9 cellular contexts compared by ENCODE assay signal in genomic region chr18:54209471-54210180, GRCh38. TPM values are rescaled to one million over a fixed set of nuclear protein-coding genes. Genes with fewer than 3 reads are reported as not detected.
DNase-seq lines count a peak whose midpoint lies in the region; ATAC-seq and TF ChIP-seq lines count a peak whose summit lies in the region.
"Had no signal": no experiment of that assay in that cellular context is flagged by ENCODE, and none has a peak within 500 bp of the region (broad histone marks: within the 10 kb centered on the region; RNA-seq: fewer than 3 reads in every experiment).

No MANE protein-coding gene starts in this region.

- no peaks in the 10 kb centered on the region for H3K27me3 ChIP-seq in PC-3 (ENCODE audit: low read length)

- no peak overlapping the region for H2AFZ ChIP-seq in PC-3 (ENCODE audit: low read length)

- TF ChIP-seq CTCF in PC-3 (conservative IDR thresholded peaks at IDR 0.05; ENCODE audit: low read depth, low read length) = no peak
- TF ChIP-seq CTCF in nephron progenitor cell (IDR thresholded peaks at IDR 0.05) = no peak
- TF ChIP-seq CTCF in Calu3 (IDR thresholded peaks at IDR 0.05; ENCODE audit: unreplicated experiment) = no peak

- peak; percentile 31 for DNase-seq in NCI-H82 (lab: John Stamatoyannopoulos, UW)
- no peak for DNase-seq in NCI-H82 treated with DMSO at 0.1 percent for 48 hours (lab: John Stamatoyannopoulos, UW; ENCODE audit: unreplicated experiment)
- DNase-seq in PC-3 = no peak
- DNase-seq in nephron progenitor cell = no peak
- no peak for DNase-seq in DMS53 treated with DMSO at 0.1 percent for 48 hours (lab: John Stamatoyannopoulos, UW; ENCODE audit: unreplicated experiment)
- DNase-seq in Calu3 = no peak
- no peak for DNase-seq in NAMALWA (ENCODE audit: low spot score)

- no peak overlapping the region for H3K4me3 ChIP-seq in PC-3 (ENCODE audit: low read length)

- POLR2A ChIA-PET in PC-3 (lab: Charles Lee; ENCODE audit: unreplicated experiment) = no interaction called here

- H3K27ac ChIP-seq in PC-3 (ENCODE audit: low read length) = 0 out of 2 replicates have a peak overlapping the region, but pooled peaks have one; percentile 2

- H3K4me1 Mint-ChIP-seq in nephron progenitor cell = peaks cover 36% of the 10 kb centered on the region
- peaks cover 42% of the 10 kb centered on the region for H3K4me1 Mint-ChIP-seq in Calu3 (ENCODE audit: low read depth, unreplicated experiment)

- H3K4me3 Mint-ChIP-seq in nephron progenitor cell (no peak overlapping the region), Calu3 (ENCODE audit: low read depth, unreplicated experiment) (no peak overlapping the region)
- H3K4me3 Mint-ChIP-seq: neural crest cell had no signal

- H3K36me3 Mint-ChIP-seq in nephron progenitor cell (ENCODE audit: low read depth) (peaks cover 52% of the 10 kb centered on the region), Calu3 (ENCODE audit: insufficient read depth, unreplicated experiment) (no peaks in the 10 kb centered on the region)

- H3K36me3 ChIP-seq in PC-3 (ENCODE audit: low read depth, low read length) = peaks cover 4% of the 10 kb centered on the region; the same call in 1 of the 2 replicates

- H3F3A ChIP-seq in PC-3 (ENCODE audit: low read length, unreplicated experiment) = no peaks in the 10 kb centered on the region

- H3K79me2 ChIP-seq in PC-3 (ENCODE audit: low read length) = peaks cover 97% of the 10 kb centered on the region

- CTCF ChIA-PET in PC-3 (lab: Charles Lee) = no interaction called here
- CTCF ChIA-PET in Calu3 (lab: Charles Lee) = interaction anchor here (0.7 kb wide), 1 partner anchor 808 kb away, joined by 6 read pairs; no protein-coding TSS in a partner anchor

- H3K4me2 ChIP-seq in PC-3 (ENCODE audit: low read length) = no peak overlapping the region

- H3K9ac ChIP-seq in PC-3 (ENCODE audit: low read length) = no peak overlapping the region

- H3K27me3 Mint-ChIP-seq in nephron progenitor cell (ENCODE audit: low read depth, poor library complexity) = no peaks in the 10 kb centered on the region
- no peaks in the 10 kb centered on the region for H3K27me3 Mint-ChIP-seq in Calu3 (ENCODE audit: unreplicated experiment)

- H3K27ac Mint-ChIP-seq in nephron progenitor cell (peak overlapping the region; percentile 91), Calu3 (ENCODE audit: unreplicated experiment) (no peak overlapping the region)

- peaks cover 24% of the 10 kb centered on the region for H3K9me3 Mint-ChIP-seq in nephron progenitor cell
- H3K9me3 Mint-ChIP-seq in Calu3 (ENCODE audit: low read depth, unreplicated experiment) = no peaks in the 10 kb centered on the region

- intact Hi-C loops in PC-3 (cut with micrococcal nuclease) (no loop called here), Calu3 (cut with micrococcal nuclease; ENCODE audit: unreplicated experiment) (no loop called here)

- H3K4me1 ChIP-seq in PC-3 (ENCODE audit: insufficient read depth, low read length) = peaks cover 5% of the 10 kb centered on the region

- BruUV-seq in PC-3 (replicated peaks; lab: Mats Ljungman, UMichigan) (no TSS peak), Calu3 (replicated peaks; lab: Mats Ljungman, UMichigan) (no TSS peak)

- peaks cover 28% of the 10 kb centered on the region for H4K20me1 ChIP-seq in PC-3 (ENCODE audit: low read length)

- H3K9me3 ChIP-seq in PC-3 (ENCODE audit: low read length) = no peaks in the 10 kb centered on the region

- no peaks in the 10 kb centered on the region for H3K9me2 ChIP-seq in PC-3 (replicated peaks; ENCODE audit: low read length)

- peak; percentile 79 for ATAC-seq in HG02571 (IDR thresholded peaks at IDR 0.05; ENCODE audit: unreplicated experiment)
- ATAC-seq in PC-3 = peak; percentile 18; the same call in 1 of the 2 replicates

RNA-seq across cellular contexts. Expression of gene MBD2, which starts 14.8 kb away (rescaled TPM):
- 31.9 and 37.0 TPM in 2 replicates for total RNA-seq in PC-3 (2014; rRNA removed)
- total RNA-seq in Calu3 (2022) = 103 and 106 TPM in 2 replicates

RNA-seq across cellular contexts. Expression of gene POLI, which starts 59.7 kb away (rescaled TPM):
- total RNA-seq in PC-3 (2014; rRNA removed) (6.3 and 9.9 TPM in 2 replicates), Calu3 (2022) (25.2 and 26.1 TPM in 2 replicates)
